20 cellular contexts compared by ENCODE assay signal in the genomic region with DNA sequence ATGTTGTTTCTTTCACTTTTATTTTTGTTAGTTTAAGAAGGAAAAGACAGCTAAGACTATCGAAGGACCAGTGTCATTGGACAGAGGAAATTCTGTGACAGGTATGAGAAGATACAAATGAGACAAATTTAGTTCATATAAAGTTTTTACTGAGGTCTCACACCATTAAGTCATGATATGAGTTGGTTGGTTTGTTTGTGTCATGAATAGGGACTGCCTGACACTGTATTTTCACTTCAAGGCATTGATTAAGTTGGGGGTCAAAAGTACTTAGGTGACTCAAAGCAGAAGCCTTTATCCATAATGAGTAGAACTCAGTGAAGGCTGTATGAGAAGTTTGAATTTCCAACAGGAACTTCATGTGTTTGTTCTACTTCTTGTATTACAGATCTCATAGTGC. TPM values are rescaled to one million over a fixed set of nuclear protein-coding genes. Genes with fewer than 3 reads are reported as not detected.
A peak's percentile ranks its signal among the peaks of the same experiment; 100 is the strongest.
DNase-seq lines count a peak whose midpoint lies in the region; FAIRE-seq and TF ChIP-seq lines count a peak whose summit lies in the region.
"Had no signal": no experiment of that assay in that cellular context is flagged by ENCODE, and none has a peak within 500 bp of the region (broad histone marks: within the 10 kb centered on the region; RNA-seq: fewer than 3 reads in every experiment).

No MANE protein-coding gene starts in this region.

- H3K36me3 ChIP-seq in OCI-LY3 (replicated peaks; ENCODE audit: low read depth, low read length): no peaks in the 10 kb centered on the region

- no peaks in the 10 kb centered on the region for H4K20me1 ChIP-seq in OCI-LY3 (ENCODE audit: insufficient read depth, low read length)

- no peaks in the 10 kb centered on the region for H3K9me3 ChIP-seq in OCI-LY3 (ENCODE audit: insufficient read depth, low read length)

- no peak for TF ChIP-seq POLR2A in GM12892 (IDR thresholded peaks at IDR 0.05; ENCODE audit: low read depth, low read length)

- CTCF ChIA-PET in HEK293T (lab: Yijun Ruan, JAX): no interaction called here

- peak; percentile 37 for DNase-seq in GM12865 (ENCODE audit: low read depth)
- DNase-seq in GM12892 (ENCODE audit: insufficient read length): no peak
- no peak for DNase-seq in GM19239 (ENCODE audit: insufficient read length, low spot score)
- no peak for DNase-seq in HEK293T (ENCODE audit: extremely low spot score)
- DNase-seq in GM03348 (ENCODE audit: low spot score): no peak
- no peak for DNase-seq in DMS153 treated with DMSO at 0.1 percent for 48 hours (lab: John Stamatoyannopoulos, UW; ENCODE audit: unreplicated experiment)
- DNase-seq: CD4-positive, CD25-positive, alpha-beta regulatory T cell; DMS79; KBM-7; MM.1S; NCI-H1048; NCI-H1417 treated with DMSO at 0.1 percent for 48 hours; NCI-H187; NCI-H2107; NCI-H446 treated with DMSO at 0.1 percent for 48 hours; NCI-H526 treated with DMSO at 0.1 percent for 48 hours; PC-3; Right ventricle myocardium superior had no signal

- no peaks in the 10 kb centered on the region for H3K27me3 ChIP-seq in OCI-LY3 (ENCODE audit: low read depth, low read length)

- H3K9ac ChIP-seq in OCI-LY3 (ENCODE audit: low read length): no peak overlapping the region

- no peak overlapping the region for H3K4me3 ChIP-seq in GM12865 (ENCODE audit: low read depth, low read length)
- no peak overlapping the region for H3K4me3 ChIP-seq in OCI-LY3 (ENCODE audit: low read length)

- FAIRE-seq in GM12892 (lab: Jason Lieb, UNC): peak; percentile 21
- FAIRE-seq in GM19239 (lab: Jason Lieb, UNC): peak; percentile 61
- FAIRE-seq: GM12891 had no signal

- no peaks in the 10 kb centered on the region for H3K79me2 ChIP-seq in OCI-LY3 (ENCODE audit: low read length)

- H2AFZ ChIP-seq in OCI-LY3 (ENCODE audit: low read depth, low read length): no peak overlapping the region

- TF ChIP-seq CTCF in GM12865 (IDR thresholded peaks at IDR 0.05; ENCODE audit: insufficient read depth, low read depth, low read length, missing control alignments) (no peak), OCI-LY3 (IDR thresholded peaks at IDR 0.05; ENCODE audit: low read depth, low read length) (no peak)

- H3K4me1 ChIP-seq in OCI-LY3 (ENCODE audit: low read length): peaks cover 22% of the 10 kb centered on the region

- H3K27ac ChIP-seq in OCI-LY3 (ENCODE audit: low read length): no peak overlapping the region

- peak overlapping the region; percentile 34 for H3K4me2 ChIP-seq in OCI-LY3 (ENCODE audit: low read length)

- POLR2A ChIA-PET in HEK293T (lab: Yijun Ruan, JAX): no interaction called here

TF ChIP-seq in HEK293T, 16 proteins besides CTCF, POLR2A, EP300 and RAD21:
- TF ChIP-seq SP1 (IDR thresholded peaks at IDR 0.05) (no peak), ARNT (IDR thresholded peaks at IDR 0.05) (no peak), LEF1 (IDR thresholded peaks at IDR 0.05; ENCODE audit: borderline replicate concordance) (no peak), TARDBP (IDR thresholded peaks at IDR 0.05) (no peak)

RNA-seq across cellular contexts. Expression of gene HIVEP2, which starts 21.3 kb away (rescaled TPM):
- 4.5 TPM for polyA plus RNA-seq in GM12892 (2012; ENCODE audit: missing spikeins)
